In the genomic region with DNA sequence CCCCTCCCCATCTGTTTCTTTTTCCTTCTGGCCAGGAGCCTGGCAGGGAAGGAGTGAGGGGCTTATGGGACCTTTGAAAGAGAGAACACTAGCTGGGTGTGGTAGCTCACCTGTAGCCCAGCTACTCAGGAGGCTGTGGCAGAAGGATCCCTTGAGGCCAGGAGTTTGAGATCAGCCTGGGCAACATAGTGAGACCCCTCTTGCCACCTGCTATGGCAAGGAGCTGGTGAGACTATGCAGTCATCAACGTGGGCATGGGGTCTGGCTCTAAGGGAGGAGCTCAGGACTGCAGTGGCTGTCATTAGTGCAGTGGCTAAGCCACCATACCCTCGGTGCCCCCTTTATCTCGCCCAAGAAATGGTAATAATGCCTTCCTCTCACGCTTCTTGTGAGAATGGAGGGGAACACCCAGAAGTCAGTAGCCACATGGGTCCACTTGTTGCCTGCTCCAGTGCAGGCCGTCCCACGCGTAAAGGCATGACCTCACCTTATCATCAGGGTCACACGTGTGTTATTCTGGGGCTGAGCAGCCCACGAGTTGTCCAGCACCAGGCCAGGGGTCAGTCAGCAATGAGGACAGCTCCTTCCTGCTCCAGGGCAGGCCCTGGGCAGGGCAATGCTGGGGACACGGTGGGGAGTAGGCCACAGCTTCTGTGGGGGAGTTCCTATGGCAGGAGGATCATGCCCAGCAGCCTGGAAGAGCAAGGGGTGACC, we compare ENCODE assay signal across 19 cellular contexts. TPM values are rescaled to one million over a fixed set of nuclear protein-coding genes. Genes with fewer than 3 reads are reported as not detected.
DNase-seq lines count a peak whose midpoint lies in the region; ATAC-seq, FAIRE-seq and TF ChIP-seq lines count a peak whose summit lies in the region.
"Had no signal": no experiment of that assay in that cellular context is flagged by ENCODE, and none has a peak within 500 bp of the region (broad histone marks: within the 10 kb centered on the region; RNA-seq: fewer than 3 reads in every experiment).

No MANE protein-coding gene starts in this region.

- FAIRE-seq in HepG2 (lab: Jason Lieb, UNC): no peak
- FAIRE-seq: GM12892, GM18507 had no signal

- CTCF ChIA-PET in HepG2 (lab: Yijun Ruan, JAX; ENCODE audit: low intra/inter-chr PET ratio, low total read pairs): no interaction called here

- H3K79me2 ChIP-seq in HepG2 (ENCODE audit: insufficient read depth, low read length): no peaks in the 10 kb centered on the region

- H3K27ac ChIP-seq in liver (ENCODE audit: low read depth in 1 of 2, low read length in 2 of 2) (peak overlapping the region in 1 of 2 donors; percentile 65), HepG2 (ENCODE audit: extremely low read length, insufficient read depth, low read length) (no peak overlapping the region), WERI-Rb-1 (0 out of 2 replicates have a peak overlapping the region, but pooled peaks have one; percentile 16)
- H3K27ac ChIP-seq: BLaER1 had no signal

- TF ChIP-seq CTCF in liver (IDR thresholded peaks at IDR 0.05; ENCODE audit: low read depth, low read length, missing input control) (no peak), HepG2 (CRISPR knock-in tag; IDR thresholded peaks at IDR 0.05) (no peak), WERI-Rb-1 (IDR thresholded peaks at IDR 0.05; ENCODE audit: low read depth, low read length) (no peak), nephron progenitor cell (IDR thresholded peaks at IDR 0.05) (no peak)

- H3K4me3 ChIP-seq in liver (ENCODE audit: low read depth in 1 of 3, low read length in 3 of 3) (no peak overlapping the region), HepG2 (replicated peaks in 1 of 3; ENCODE audit: insufficient read depth in 1 of 3, low read depth in 2 of 3, low read length in 3 of 3) (no peak overlapping the region), WERI-Rb-1 (ENCODE audit: low read depth, low read length) (no peak overlapping the region)
- H3K4me3 ChIP-seq: BLaER1, MG63 had no signal

- no peak for DNase-seq in HepG2 (ENCODE audit: low spot score)
- no peak for DNase-seq in WERI-Rb-1
- no peak for DNase-seq in nephron progenitor cell
- DNase-seq in NCI-H2227 treated with DMSO at 0.1 percent for 48 hours (lab: John Stamatoyannopoulos, UW): no peak
- no peak for DNase-seq in NCI-H2107 treated with DMSO at 0.1 percent for 48 hours (lab: John Stamatoyannopoulos, UW; ENCODE audit: unreplicated experiment)
- DNase-seq: CD8-positive, alpha-beta T cell; Karpas-422; MG63; NCI-H1048; NCI-H1436; NCI-H1930; NCI-H526; PC-3; RPMI8226 had no signal

- intact Hi-C loops in HepG2 (cut with micrococcal nuclease; ENCODE audit: unreplicated experiment): no loop called here

- H3K4me1 ChIP-seq in liver (ENCODE audit: control insufficient read depth in 4 of 4, insufficient read depth in 4 of 4, low read length in 3 of 4): peaks cover 0 to 25% (median 14%) of the 10 kb centered on the region in 4 donors
- no peaks in the 10 kb centered on the region for H3K4me1 ChIP-seq in HepG2 (ENCODE audit: insufficient read depth, low read length)
- H3K4me1 ChIP-seq: BLaER1 had no signal

- H3K4me1 Mint-ChIP-seq in nephron progenitor cell: peaks cover 15% of the 10 kb centered on the region

- H3K4me2 ChIP-seq in HepG2 (ENCODE audit: low read depth, low read length): no peak overlapping the region
- H3K4me2 ChIP-seq: BLaER1 had no signal

- peak overlapping the region in 1 of 2 donors; percentile 7 for H3K9ac ChIP-seq in liver (ENCODE audit: low read depth in 1 of 2, low read length in 2 of 2)
- H3K9ac ChIP-seq in HepG2 (ENCODE audit: insufficient read depth, low read depth, low read length): no peak overlapping the region
- H3K9ac ChIP-seq: BLaER1 had no signal

- no TSS peak for BruUV-seq in HepG2 (replicated peaks; lab: Mats Ljungman, UMichigan)

- 53% methylated on average over 10 of the region's 10 CpGs for WGBS in liver
- 94% methylated on average over 3 of the region's 10 CpGs for WGBS in HepG2 (ENCODE audit: low lambda C conversion rate)

- peaks cover 2% of the 10 kb centered on the region for H3K27me3 Mint-ChIP-seq in nephron progenitor cell (ENCODE audit: low read depth, poor library complexity)

- no peaks in the 10 kb centered on the region for H3K9me3 Mint-ChIP-seq in nephron progenitor cell
- H3K9me3 Mint-ChIP-seq: CD8-positive, alpha-beta T cell had no signal

- no peaks in the 10 kb centered on the region for H4K20me1 ChIP-seq in HepG2 (ENCODE audit: insufficient read depth, low read length)

- peaks cover 30% of the 10 kb centered on the region for H3K36me3 Mint-ChIP-seq in nephron progenitor cell (ENCODE audit: low read depth)

- in situ Hi-C loops in HepG2 (cut with HindIII; ENCODE audit: extremely low pct_ligation_motif_present, low pct_unique_long_range_greater_than_20kb): no loop called here

- no peak for ATAC-seq in HepG2
- ATAC-seq in activated CD4-positive, CD25-positive, alpha-beta regulatory T cell treated with anti-CD3 and anti-CD28 coated beads, Interleukin-2, amount 50 U/mL, for 24 hours: no peak
- ATAC-seq: CD8-positive, alpha-beta T cell; PC-3 had no signal

- H3K27ac Mint-ChIP-seq in nephron progenitor cell: peak overlapping the region; percentile 43
- H3K27ac Mint-ChIP-seq: CD8-positive, alpha-beta T cell had no signal

- no peak for TF ChIP-seq RAD21 in liver (IDR thresholded peaks at IDR 0.05)
- TF ChIP-seq RAD21 in HepG2 (CRISPR knock-in tag; IDR thresholded peaks at IDR 0.05): no peak

- TF ChIP-seq EP300 in HepG2 (IDR thresholded peaks at IDR 0.05; ENCODE audit: low read depth in 2 of 2, low read length in 2 of 2) (no peak), HepG2 (CRISPR knock-in tag; IDR thresholded peaks at IDR 0.05; ENCODE audit: borderline replicate concordance) (no peak)

- no peak overlapping the region for H3K4me3 Mint-ChIP-seq in nephron progenitor cell
- H3K4me3 Mint-ChIP-seq: CD8-positive, alpha-beta T cell had no signal

- no peak overlapping the region for H2AFZ ChIP-seq in HepG2 (ENCODE audit: low read length)

- H3K27me3 ChIP-seq in liver (ENCODE audit: control insufficient read depth in 4 of 4, insufficient read depth in 4 of 4, low read length in 3 of 4) (no peaks in the 10 kb centered on the region), HepG2 (ENCODE audit: control insufficient read depth in 1 of 2, insufficient read depth in 2 of 2, low read length in 2 of 2) (no peaks in the 10 kb centered on the region), WERI-Rb-1 (ENCODE audit: insufficient read depth, low read depth, severe bottlenecking) (no peaks in the 10 kb centered on the region)
- H3K27me3 ChIP-seq: BLaER1, MG63 had no signal

- POLR2A ChIA-PET in HepG2 (lab: Yijun Ruan, JAX): no interaction called here

- H3K9me3 ChIP-seq in liver (ENCODE audit: control insufficient read depth in 4 of 4, low read length in 3 of 4) (no peaks in the 10 kb centered on the region), HepG2 (ENCODE audit: low read length) (no peaks in the 10 kb centered on the region), WERI-Rb-1 (ENCODE audit: severe bottlenecking) (no peaks in the 10 kb centered on the region)
- H3K9me3 ChIP-seq: BLaER1, MG63 had no signal

- peaks cover 21 to 87% (median 37%) of the 10 kb centered on the region in 4 donors for H3K36me3 ChIP-seq in liver (ENCODE audit: control insufficient read depth in 4 of 4, insufficient read depth in 3 of 4, low read depth in 1 of 4, low read length in 3 of 4)
- H3K36me3 ChIP-seq in HepG2 (replicated peaks in 1 of 2; ENCODE audit: control insufficient read depth in 1 of 2, insufficient read depth in 2 of 2, low read length in 2 of 2): peaks cover 35 to 82% of the 10 kb centered on the region in 2 experiments
- peaks cover 77% of the 10 kb centered on the region for H3K36me3 ChIP-seq in WERI-Rb-1

- no peak for TF ChIP-seq POLR2A in HepG2 (IDR thresholded peaks at IDR 0.05; ENCODE audit: insufficient read depth in 1 of 2, low read depth in 2 of 2, low read length in 2 of 2)

RNA-seq across cellular contexts. Expression of a gene that starts 27.7 kb away (rescaled TPM):
- total RNA-seq in liver: 10 to 100 TPM in 1 of 2 donors, 1 to 10 TPM in 1; 8.8 to 16.2 TPM
- 10 to 100 TPM in 1 of 2 donors, 1 to 10 TPM in 1; 5.7 to 11.6 TPM for polyA plus RNA-seq in liver
- 7.6 and 8.2 TPM in 2 replicates for total RNA-seq in HepG2 (2016; rRNA removed; fragmentation: Illumina TruSeq; extraction: Trizol)
- 1.2 and 1.4 TPM in 2 replicates for total RNA-seq in HepG2 (2016; cell fraction: cytosol; rRNA removed; fragmentation: Illumina TruSeq; extraction: Trizol; ENCODE audit: low read depth)
- total RNA-seq in HepG2 (2016; cell fraction: insoluble cytoplasmic fraction; rRNA removed; fragmentation: Illumina TruSeq; extraction: Trizol): 6.8 and 7.9 TPM in 2 replicates
- 4.4 and 4.7 TPM in 2 replicates for total RNA-seq in HepG2 (2016; cell fraction: membrane; rRNA removed; fragmentation: Illumina TruSeq; extraction: Trizol)
- 4.9 and 6.0 TPM in 2 replicates for total RNA-seq in HepG2 (2016; cell fraction: nucleus; rRNA removed; fragmentation: Illumina TruSeq; extraction: Trizol)
- polyA plus RNA-seq in HepG2 (2011; rRNA removed): 11.2 and 13.9 TPM in 2 replicates
- 7.0 and 7.4 TPM in 2 replicates for polyA plus RNA-seq in HepG2 (2011; cell fraction: cytosol; rRNA removed)
- polyA plus RNA-seq in HepG2 (2011; cell fraction: nucleus; rRNA removed): 11.3 and 13.2 TPM in 2 replicates
- polyA plus RNA-seq in HepG2 (2012): 4.4 and 5.9 TPM in 2 replicates
- polyA plus RNA-seq in HepG2 (2016; cell fraction: cytosol; fragmentation: Illumina TruSeq; extraction: Trizol; ENCODE audit: low read depth): 0.47 and 0.59 TPM in 2 replicates
- polyA plus RNA-seq in HepG2 (2016; cell fraction: insoluble cytoplasmic fraction; fragmentation: Illumina TruSeq; extraction: Trizol; ENCODE audit: low read depth): 5.6 and 6.0 TPM in 2 replicates
- polyA plus RNA-seq in HepG2 (2016; cell fraction: membrane; fragmentation: Illumina TruSeq; extraction: Trizol; ENCODE audit: low read depth): 2.1 and 2.3 TPM in 2 replicates
- polyA plus RNA-seq in HepG2 (2016; cell fraction: nucleus; fragmentation: Illumina TruSeq; extraction: Trizol; ENCODE audit: insufficient read depth, low read depth): 7.1 and 7.2 TPM in 2 replicates
- 7.9 and 26.0 TPM in 2 replicates for polyA minus RNA-seq in HepG2 (2011; rRNA and poly(A)+ RNA removed; ENCODE audit: low replicate concordance)
- polyA minus RNA-seq in HepG2 (2011; cell fraction: cytosol; rRNA and poly(A)+ RNA removed): 7.2 and 7.3 TPM in 2 replicates
- 4.7 and 5.0 TPM in 2 replicates for polyA minus RNA-seq in HepG2 (2011; cell fraction: nucleus; rRNA and poly(A)+ RNA removed)

RNA-seq across cellular contexts. Expression of a gene that starts 52.7 kb away (rescaled TPM):
- total RNA-seq in liver (10 to 100 TPM; 22.0 to 50.2 TPM), HepG2 (2016; rRNA removed; fragmentation: Illumina TruSeq; extraction: Trizol) (30.6 and 37.2 TPM in 2 replicates)
- polyA plus RNA-seq in liver (10 to 100 TPM in 1 of 2 donors, 1 to 10 TPM in 1; 6.6 to 30.2 TPM), HepG2 (2011; rRNA removed) (26.4 and 36.2 TPM in 2 replicates)
- 3.6 and 4.3 TPM in 2 replicates for total RNA-seq in HepG2 (2016; cell fraction: cytosol; rRNA removed; fragmentation: Illumina TruSeq; extraction: Trizol; ENCODE audit: low read depth)
- total RNA-seq in HepG2 (2016; cell fraction: insoluble cytoplasmic fraction; rRNA removed; fragmentation: Illumina TruSeq; extraction: Trizol): 25.9 and 37.4 TPM in 2 replicates
- 19.5 and 20.9 TPM in 2 replicates for total RNA-seq in HepG2 (2016; cell fraction: membrane; rRNA removed; fragmentation: Illumina TruSeq; extraction: Trizol)
- 24.4 and 29.2 TPM in 2 replicates for total RNA-seq in HepG2 (2016; cell fraction: nucleus; rRNA removed; fragmentation: Illumina TruSeq; extraction: Trizol)
- 17.5 and 23.0 TPM in 2 replicates for polyA plus RNA-seq in HepG2 (2011; cell fraction: cytosol; rRNA removed)
- 61.9 and 71.8 TPM in 2 replicates for polyA plus RNA-seq in HepG2 (2011; cell fraction: nucleus; rRNA removed)
- polyA plus RNA-seq in HepG2 (2012): 29.1 and 32.8 TPM in 2 replicates
- 2.2 and 2.6 TPM in 2 replicates for polyA plus RNA-seq in HepG2 (2016; cell fraction: cytosol; fragmentation: Illumina TruSeq; extraction: Trizol; ENCODE audit: low read depth)
- 29.8 and 37.7 TPM in 2 replicates for polyA plus RNA-seq in HepG2 (2016; cell fraction: insoluble cytoplasmic fraction; fragmentation: Illumina TruSeq; extraction: Trizol; ENCODE audit: low read depth)
- polyA plus RNA-seq in HepG2 (2016; cell fraction: membrane; fragmentation: Illumina TruSeq; extraction: Trizol; ENCODE audit: low read depth): 11.2 and 13.2 TPM in 2 replicates
- polyA plus RNA-seq in HepG2 (2016; cell fraction: nucleus; fragmentation: Illumina TruSeq; extraction: Trizol; ENCODE audit: insufficient read depth, low read depth): 57.8 and 58.1 TPM in 2 replicates
- polyA minus RNA-seq in HepG2 (2011; rRNA and poly(A)+ RNA removed; ENCODE audit: low replicate concordance): 22.0 and 41.9 TPM in 2 replicates
- polyA minus RNA-seq in HepG2 (2011; cell fraction: cytosol; rRNA and poly(A)+ RNA removed): 19.4 and 19.8 TPM in 2 replicates
- 14.5 and 18.0 TPM in 2 replicates for polyA minus RNA-seq in HepG2 (2011; cell fraction: nucleus; rRNA and poly(A)+ RNA removed)
